9 cellular contexts compared by ENCODE assay signal in the genomic region with DNA sequence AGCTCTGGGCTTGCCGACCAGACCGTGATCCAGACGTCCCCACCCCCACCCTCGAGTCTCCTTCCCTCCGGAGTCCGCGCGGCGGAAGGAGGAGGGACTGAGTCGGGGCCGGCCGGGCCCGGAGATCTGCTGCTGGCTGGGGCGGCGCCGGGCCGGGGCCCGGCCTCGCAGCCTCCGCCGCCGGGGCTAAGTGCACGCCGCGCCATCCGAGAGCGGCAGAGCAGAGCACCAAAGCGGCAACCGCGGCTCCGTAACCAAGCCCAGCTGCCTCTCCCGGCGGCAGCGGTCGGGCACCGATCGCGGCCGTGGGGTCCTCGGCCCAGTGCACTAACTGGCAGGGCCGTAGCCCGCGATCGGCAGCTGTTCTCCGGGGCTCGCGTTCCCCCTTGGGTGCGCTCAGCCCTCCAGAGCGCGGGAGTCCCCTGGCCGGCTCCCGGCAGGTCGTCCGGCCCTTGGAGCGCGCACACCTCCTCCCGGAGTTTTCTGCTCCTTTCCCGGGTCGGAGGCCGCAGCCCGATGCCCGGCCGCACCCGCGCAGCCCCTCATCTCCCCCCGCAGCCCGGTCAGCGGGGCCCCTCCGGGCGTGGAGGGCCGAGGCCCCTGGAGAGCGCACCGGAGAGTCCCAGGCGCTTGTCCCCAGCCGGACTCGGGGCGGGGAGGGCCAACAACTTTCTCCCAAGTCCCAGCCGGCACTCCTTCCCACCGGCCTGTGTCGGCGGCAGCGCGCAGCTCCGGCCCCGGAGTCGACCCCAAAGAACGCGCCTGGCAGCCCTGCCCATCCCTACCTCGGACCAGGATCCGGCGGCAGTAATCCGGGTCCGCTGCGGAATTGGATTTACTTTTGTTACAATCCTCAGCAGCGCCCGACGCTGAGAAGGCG. TPM values are rescaled to one million over a fixed set of nuclear protein-coding genes. Genes with fewer than 3 reads are reported as not detected.
DNase-seq lines count a peak whose midpoint lies in the region; ATAC-seq and FAIRE-seq lines count a peak whose summit lies in the region.
"Had no signal": no experiment of that assay in that cellular context is flagged by ENCODE, and none has a peak within 500 bp of the region (broad histone marks: within the 10 kb centered on the region; RNA-seq: fewer than 3 reads in every experiment).

No MANE protein-coding gene starts in this region.

- H3K36me3 Mint-ChIP-seq in naive thymus-derived CD8-positive, alpha-beta T cell: peaks cover 0 to 13% (median under 1%) of the 10 kb centered on the region in 3 donors

- H3K4me1 Mint-ChIP-seq in naive thymus-derived CD8-positive, alpha-beta T cell: peaks cover 4 to 42% (median 31%) of the 10 kb centered on the region in 4 donors

- no peaks in the 10 kb centered on the region for H3K9me3 ChIP-seq in muscle layer of colon (ENCODE audit: low read length)

- FAIRE-seq in HTR-8/SVneo (lab: Jason Lieb, UNC): no peak
- FAIRE-seq: GM18507 had no signal

- no peak overlapping the region for H3K27ac ChIP-seq in muscle layer of colon (ENCODE audit: low read depth, low read length)

- POLR2A ChIA-PET in naive thymus-derived CD8-positive, alpha-beta T cell (lab: Charles Lee): no interaction called here

- H3K27me3 Mint-ChIP-seq in naive thymus-derived CD8-positive, alpha-beta T cell: peaks cover 45 to 87% (median 56%) of the 10 kb centered on the region in 5 donors

- H3K27ac Mint-ChIP-seq in naive thymus-derived CD8-positive, alpha-beta T cell: no peak overlapping the region

- peaks cover 0 to 11% (median 0%) of the 10 kb centered on the region in 9 donors for H3K9me3 Mint-ChIP-seq in naive thymus-derived CD8-positive, alpha-beta T cell

- peak overlapping the region in 3 of 10 donors; percentile 24 to 57 (median 36) for H3K4me3 Mint-ChIP-seq in naive thymus-derived CD8-positive, alpha-beta T cell

- H3K4me3 ChIP-seq in muscle layer of colon (ENCODE audit: low read depth in 1 of 2, low read length in 2 of 2): peak overlapping the region; percentile 5 to 20

- ATAC-seq in GM21360 (IDR thresholded peaks at IDR 0.05; ENCODE audit: unreplicated experiment) (no peak), GM21786 (IDR thresholded peaks at IDR 0.05; ENCODE audit: unreplicated experiment) (no peak)
- no peak for ATAC-seq in naive thymus-derived CD8-positive, alpha-beta T cell

- peaks cover 8% of the 10 kb centered on the region for H3K4me1 ChIP-seq in muscle layer of colon (ENCODE audit: insufficient read depth, low read length)

- no peak overlapping the region for H3K9ac ChIP-seq in muscle layer of colon (ENCODE audit: low read length)

- peaks cover 52 to 90% of the 10 kb centered on the region in 2 donors for H3K27me3 ChIP-seq in muscle layer of colon (ENCODE audit: control insufficient read depth in 1 of 2, insufficient read depth in 2 of 2, low read length in 2 of 2)

- DNase-seq in AG08395 (ENCODE audit: low spot score) (peak; percentile 44), HTR-8/SVneo (ENCODE audit: insufficient read length, low spot score) (peak; percentile 25), ecto neural progenitor cell (ENCODE audit: low spot score) (peak; percentile 73), NCI-H1092 treated with DMSO at 0.1 percent for 48 hours (lab: John Stamatoyannopoulos, UW) (no peak)
- no peak for DNase-seq in naive thymus-derived CD8-positive, alpha-beta T cell

- H3K36me3 ChIP-seq in muscle layer of colon (ENCODE audit: insufficient read depth, low read length): no peaks in the 10 kb centered on the region

RNA-seq across cellular contexts. Expression of a gene that starts 0.8 kb away (rescaled TPM):
- total RNA-seq in naive thymus-derived CD8-positive, alpha-beta T cell: not detected
- not detected for polyA plus RNA-seq in naive thymus-derived CD8-positive, alpha-beta T cell

Comparison
In these comparisons a context has a peak if more than half of its experiments do, and no peak if none do; other contexts are left out.
1. DNase-seq: peak in AG08395 (single experiment), HTR-8/SVneo (single experiment) and ecto neural progenitor cell (single experiment); none in NCI-H1092 treated with DMSO at 0.1 percent for 48 hours (single experiment) and naive thymus-derived CD8-positive, alpha-beta T cell (0 of 10).